In the genomic region with DNA sequence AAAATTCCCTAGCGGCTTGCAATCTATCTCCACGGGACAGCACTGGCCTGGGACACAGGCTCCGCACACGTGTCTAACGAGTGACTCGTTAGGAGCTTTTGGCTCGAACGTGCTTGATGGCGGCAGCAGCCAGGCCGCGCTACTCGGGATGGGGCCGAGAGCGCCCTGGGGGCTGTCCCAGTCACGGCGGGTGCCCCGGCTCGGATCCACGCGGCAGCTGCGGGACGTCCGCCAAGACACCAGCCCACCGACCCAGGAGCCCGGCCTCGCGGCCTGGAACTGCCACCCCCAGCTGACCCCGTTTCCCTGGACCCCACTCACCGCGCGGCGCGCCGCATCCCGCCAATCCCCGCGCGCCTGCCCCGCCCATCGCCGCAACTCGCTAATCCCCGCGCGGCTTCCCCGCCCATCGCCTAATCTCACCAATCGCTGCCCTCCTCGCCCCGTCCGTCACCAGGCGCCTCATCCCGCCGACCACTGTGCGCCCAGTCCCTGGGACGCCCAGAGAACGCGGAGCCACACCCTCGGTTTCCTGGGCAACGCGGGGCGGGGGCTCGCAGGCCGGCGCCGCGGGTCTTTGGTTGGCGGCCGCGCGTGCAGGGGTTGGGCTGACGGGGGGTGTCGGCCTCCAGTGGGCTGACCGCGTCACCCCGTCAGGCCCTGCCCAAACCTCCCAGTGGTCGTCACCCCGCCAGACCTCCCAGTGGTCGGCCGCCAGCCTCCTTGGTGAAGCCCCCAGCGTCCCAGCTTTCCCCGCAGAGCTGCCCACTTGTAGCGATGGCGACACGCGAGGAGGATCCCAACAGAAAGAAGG, we compare ENCODE assay signal across 1 cellular context.
A peak's percentile ranks its signal among the peaks of the same experiment; 100 is the strongest.
TF ChIP-seq lines count a peak whose summit lies in the region.

A gene (minus strand): TSS at position 359 of the 814 bp plus-strand sequence. CDS start 1,495 bp downstream, outside the sequence.

TF ChIP-seq in SK-N-SH treated with all-trans-retinoic acid at 6 μM for 48 hours, 23 proteins besides CTCF, POLR2A, EP300 and RAD21 (continued from another document):
- TF ChIP-seq ARNTL (CRISPR knock-in tag; IDR thresholded peaks at IDR 0.05; ENCODE audit: borderline replicate concordance, low read depth) = 0 out of 2 replicates have a peak, but pooled peaks have one; percentile 70
- no peak for TF ChIP-seq TCF4 (CRISPR knock-in tag; IDR thresholded peaks at IDR 0.05; ENCODE audit: borderline replicate concordance)
- TF ChIP-seq RARB (CRISPR knock-in tag; IDR thresholded peaks at IDR 0.05) = no peak
- TF ChIP-seq ZFP30 (CRISPR knock-in tag; IDR thresholded peaks at IDR 0.05) = no peak
- no peak for TF ChIP-seq ZFP3 (CRISPR knock-in tag; IDR thresholded peaks at IDR 0.05)
- no peak for TF ChIP-seq SNAI2 (CRISPR knock-in tag; IDR thresholded peaks at IDR 0.05)
- peak; percentile 21; the same call in 1 of the 2 replicates for TF ChIP-seq CSDC2 (CRISPR knock-in tag; IDR thresholded peaks at IDR 0.05)
- 0 out of 2 replicates have a peak, but pooled peaks have one; percentile 11 for TF ChIP-seq GLIS3 (CRISPR knock-in tag; IDR thresholded peaks at IDR 0.05)
- TF ChIP-seq OSR1 (CRISPR knock-in tag; IDR thresholded peaks at IDR 0.05) = no peak
- no peak for TF ChIP-seq PPARA (CRISPR knock-in tag; IDR thresholded peaks at IDR 0.05; ENCODE audit: borderline replicate concordance)
- no peak for TF ChIP-seq BACH2 (CRISPR knock-in tag; IDR thresholded peaks at IDR 0.05; ENCODE audit: borderline replicate concordance)
- no peak for TF ChIP-seq TOX (CRISPR knock-in tag; IDR thresholded peaks at IDR 0.05; ENCODE audit: borderline replicate concordance)
TF ChIP-seq in SK-N-SH treated with all-trans-retinoic acid at 6 μM for 48 hours: peak in this region for 6.
